In the genomic region with DNA sequence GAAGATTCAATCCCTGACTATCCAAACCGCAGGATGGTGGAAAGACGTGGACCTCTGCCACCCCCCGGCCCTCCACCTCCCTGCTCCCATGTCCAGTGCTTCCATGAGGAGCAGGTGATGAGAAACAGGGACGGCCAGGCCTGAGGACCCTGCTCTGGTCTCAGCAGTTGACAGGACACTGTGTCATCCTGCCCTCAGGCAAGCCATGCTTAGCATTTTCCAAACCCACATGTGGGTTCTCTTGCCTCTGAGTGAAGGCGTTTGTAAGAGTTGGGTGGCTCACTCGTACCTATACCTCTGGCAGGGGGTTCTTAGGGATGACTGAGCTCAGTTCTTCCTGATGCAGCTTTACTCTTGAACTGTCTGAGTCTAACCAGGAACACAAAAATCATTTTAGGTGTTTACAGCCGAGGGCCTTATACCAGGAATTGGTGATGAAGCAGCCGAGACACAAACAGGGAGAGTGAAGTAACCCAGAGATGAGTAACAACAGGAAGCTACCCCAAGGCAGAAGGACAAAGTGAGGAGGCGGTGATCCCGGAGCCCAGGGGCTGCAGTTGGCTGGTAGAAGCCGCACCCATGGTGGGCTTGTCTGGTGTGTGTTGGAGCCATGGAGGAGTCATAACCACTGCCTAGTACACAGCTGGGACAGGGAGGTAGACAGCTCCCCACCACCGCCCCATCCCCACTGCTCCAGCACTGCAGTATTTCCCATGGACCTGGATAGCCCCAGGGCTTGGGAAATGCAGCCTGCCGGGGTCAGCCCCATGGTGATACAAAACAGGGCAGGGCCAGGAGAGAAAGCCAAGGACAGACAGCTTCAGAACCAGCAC, we compare ENCODE assay signal across 12 cellular contexts. TPM values are rescaled to one million over a fixed set of nuclear protein-coding genes. Genes with fewer than 3 reads are reported as not detected.
DNase-seq lines count a peak whose midpoint lies in the region; ATAC-seq, FAIRE-seq and TF ChIP-seq lines count a peak whose summit lies in the region.
"Had no signal": no experiment of that assay in that cellular context is flagged by ENCODE, and none has a peak within 500 bp of the region (broad histone marks: within the 10 kb centered on the region; RNA-seq: fewer than 3 reads in every experiment).

No MANE protein-coding gene starts in this region.

- peak overlapping the region; percentile 39; the same call in 1 of the 2 replicates for H3K18ac ChIP-seq in H1 (ENCODE audit: extremely low read depth, low read length)

- H2BK20ac ChIP-seq in H1 (ENCODE audit: low read length) = peak overlapping the region; percentile 88; the same call in 1 of the 2 replicates

- peak overlapping the region; percentile 48 for H2AFZ ChIP-seq in PC-3 (ENCODE audit: low read length)
- no peak overlapping the region for H2AFZ ChIP-seq in H1 (ENCODE audit: low read length)

- no peak overlapping the region for H3K56ac ChIP-seq in H1 (replicated peaks; ENCODE audit: insufficient read length, low read depth, low read length)

- H3K9me3 ChIP-seq in PC-3 (ENCODE audit: low read length) (peaks cover 11% of the 10 kb centered on the region; the same call in 1 of the 2 replicates), H1 (ENCODE audit: insufficient read depth in 2 of 2, low read depth in 1 of 2, low read length in 1 of 2) (no peaks in the 10 kb centered on the region; a peak in 1 of 4 replicates)

- no peak overlapping the region for H3K14ac ChIP-seq in H1 (ENCODE audit: insufficient read length)

- no peak overlapping the region for H4K91ac ChIP-seq in H1 (replicated peaks; ENCODE audit: insufficient read length, low read length)

- ATAC-seq in PC-3 = peak; percentile 33
- ATAC-seq in GM21381 (IDR thresholded peaks at IDR 0.05; ENCODE audit: unreplicated experiment) = no peak

- no peak overlapping the region for H3K9ac ChIP-seq in PC-3 (ENCODE audit: low read length)
- no peak overlapping the region; a peak in 1 of 7 replicates for H3K9ac ChIP-seq in H1 (replicated peaks in 1 of 4; ENCODE audit: extremely low read depth in 1 of 4, low read depth in 3 of 4, low read length in 3 of 4)

- H2BK12ac ChIP-seq in H1 (ENCODE audit: low read depth, low read length) = peak overlapping the region; percentile 40; the same call in 1 of the 2 replicates

- DNase-seq in EL (peak; percentile 79), PC-3 (peak; percentile 81), H1 (ENCODE audit: low read depth in 1 of 2, low spot score in 2 of 2) (no peak), non-pigmented ciliary epithelial cell (ENCODE audit: low read depth) (peak; percentile 14), lower leg skin (ENCODE audit: low spot score in 2 of 2) (no peak), SKM-1 (lab: John Stamatoyannopoulos, UW; ENCODE audit: unreplicated experiment) (no peak), posterior vena cava (ENCODE audit: low spot score) (no peak)
- DNase-seq: activated T-cell treated with anti-CD3 and anti-CD28 coated beads, Interleukin-2, amount 50 U/mL, for 24 hours; cerebellar nuclear complex; NCI-H1048 had no signal

- H3K9me2 ChIP-seq in PC-3 (replicated peaks; ENCODE audit: low read length) = no peaks in the 10 kb centered on the region

- intact Hi-C loops in PC-3 (cut with micrococcal nuclease) = no loop called here
- intact Hi-C loops in lower leg skin (cut with DNase I; ENCODE audit: low total_unique reads) = loop anchor here (1.0 kb wide), 1 partner anchor 40 kb away; no protein-coding TSS in a partner anchor
- intact Hi-C loops in posterior vena cava (cut with DNase I) = loop anchor here in 1 of 2 donors (1.0 kb wide), 1 partner anchor 16 kb away; no protein-coding TSS in a partner anchor

- peaks cover 4% of the 10 kb centered on the region for H3F3A ChIP-seq in PC-3 (ENCODE audit: low read length, unreplicated experiment)

- no peaks in the 10 kb centered on the region for H3K79me1 ChIP-seq in H1 (ENCODE audit: low read depth, low read length)

- CTCF ChIA-PET in PC-3 (lab: Charles Lee) (interaction anchor here (0.5 kb wide), 1 partner anchor 61 kb away, joined by 3 read pairs; no protein-coding TSS in a partner anchor), H1 (lab: Charles Lee; ENCODE audit: partially characterized antibody) (interaction anchor here (0.7 to 49.1 kb wide), 12 partner anchors 10 to 105 kb away, joined by 3 to 1071 read pairs (median 7); a partner anchor contains a TSS)

- H3K79me2 ChIP-seq in PC-3 (ENCODE audit: low read length) = no peaks in the 10 kb centered on the region
- no peaks in the 10 kb centered on the region for H3K79me2 ChIP-seq in H1 (ENCODE audit: control insufficient read depth in 1 of 2, insufficient read depth in 2 of 2, low read length in 2 of 2)

- H3K27me3 ChIP-seq in PC-3 (ENCODE audit: low read length) (no peaks in the 10 kb centered on the region), H1 (replicated peaks in 1 of 4; ENCODE audit: control insufficient read depth in 3 of 4, extremely low read depth in 1 of 4, insufficient read depth in 3 of 4, low read length in 3 of 4) (no peaks in the 10 kb centered on the region; a peak in 1 of 7 replicates)

- no peak for FAIRE-seq in H1 (lab: Jason Lieb, UNC)
- FAIRE-seq: GM18507 had no signal

- WGBS in H1 (ENCODE audit: extremely low coverage in 1 of 2, insufficient coverage in 1 of 2, insufficient read length in 1 of 2, insufficient replicate concordance in 2 of 2, low coverage in 1 of 2, low lambda C conversion rate in 2 of 2, missing lambda C conversion rate in 1 of 2), 2 experiments = 87% methylated on average over 13 of the region's 13 CpGs; no CpG with 5 or more reads in 1 of the 2 experiments
- 70 to 71% methylated on average over 13 of the region's 13 CpGs for WGBS in lower leg skin, 2 donors

- BruUV-seq in PC-3 (replicated peaks; lab: Mats Ljungman, UMichigan) = no TSS peak

- H2BK15ac ChIP-seq in H1 (ENCODE audit: low read length) = 0 out of 2 replicates have a peak overlapping the region, but pooled peaks have one; percentile 0

- TF ChIP-seq POLR2A in H1 (IDR thresholded peaks at IDR 0.05; ENCODE audit: control extremely low read depth in 1 of 2, low read depth in 2 of 2, low read length in 2 of 2) (no peak), lower leg skin (IDR thresholded peaks at IDR 0.05) (no peak)

- H3K36me3 ChIP-seq in PC-3 (ENCODE audit: low read depth, low read length) (no peaks in the 10 kb centered on the region), H1 (ENCODE audit: control insufficient read depth in 2 of 4, insufficient read depth in 4 of 4, low read length in 3 of 4) (no peaks in the 10 kb centered on the region)

- TF ChIP-seq EP300 in H1 (IDR thresholded peaks at IDR 0.05; ENCODE audit: borderline replicate concordance in 1 of 2, low read depth in 2 of 2, low read length in 2 of 2) = no peak

- H3K4ac ChIP-seq in H1 (replicated peaks; ENCODE audit: insufficient read length, low read depth, low read length) = no peak overlapping the region

- no peak overlapping the region for H2BK120ac ChIP-seq in H1 (replicated peaks; ENCODE audit: low read depth, low read length)

- H3K4me2 ChIP-seq in PC-3 (ENCODE audit: low read length) (peak overlapping the region; percentile 52), H1 (ENCODE audit: insufficient read depth in 1 of 2, low read depth in 2 of 2, low read length in 2 of 2) (no peak overlapping the region)

- H4K20me1 ChIP-seq in PC-3 (ENCODE audit: low read length) (no peaks in the 10 kb centered on the region), H1 (replicated peaks in 1 of 2; ENCODE audit: control insufficient read depth in 1 of 2, insufficient read depth in 2 of 2, low read length in 2 of 2) (no peaks in the 10 kb centered on the region)

- TF ChIP-seq CTCF in PC-3 (conservative IDR thresholded peaks at IDR 0.05; ENCODE audit: low read depth, low read length) = no peak
- no peak for TF ChIP-seq CTCF in H1 (IDR thresholded peaks at IDR 0.05; ENCODE audit: control extremely low read depth in 1 of 3, insufficient read depth in 1 of 3, low read depth in 1 of 3, low read length in 3 of 3)
- no peak for TF ChIP-seq CTCF in lower leg skin (IDR thresholded peaks at IDR 0.05)

- no peak overlapping the region for H3K23ac ChIP-seq in H1 (ENCODE audit: insufficient read length)

- H3K23me2 ChIP-seq in H1 (ENCODE audit: low read depth, low read length) = no peaks in the 10 kb centered on the region

- no peak overlapping the region for H4K8ac ChIP-seq in H1 (ENCODE audit: extremely low read depth, insufficient read depth, low read length)

- no peak overlapping the region for H4K5ac ChIP-seq in H1 (ENCODE audit: insufficient read length, low read depth, low read length)

- H2AK5ac ChIP-seq in H1 (ENCODE audit: low read depth, low read length) = no peak overlapping the region

- peak overlapping the region; percentile 64 for H3K27ac ChIP-seq in PC-3 (ENCODE audit: low read length)
- no peak overlapping the region for H3K27ac ChIP-seq in H1 (ENCODE audit: low read depth, low read length)

- POLR2A ChIA-PET in PC-3 (lab: Charles Lee; ENCODE audit: unreplicated experiment) (no interaction called here), H1 (lab: Charles Lee; ENCODE audit: partially characterized antibody) (no interaction called here)

- peak overlapping the region; percentile 3; the same call in 1 of the 2 replicates for H2BK5ac ChIP-seq in H1 (ENCODE audit: low read depth, low read length)

- no peak for TF ChIP-seq RAD21 in H1 (IDR thresholded peaks at IDR 0.05 in 1 of 2, conservative IDR thresholded peaks at IDR 0.05 in 1 of 2; ENCODE audit: low read depth in 2 of 2, low read length in 2 of 2)

- H3K4me3 ChIP-seq in PC-3 (ENCODE audit: low read length) = peak overlapping the region; percentile 35; the same call in 1 of the 2 replicates
- no peak overlapping the region for H3K4me3 ChIP-seq in H1 (ENCODE audit: extremely low read depth in 1 of 4, insufficient read depth in 2 of 4, low read depth in 3 of 4, low read length in 4 of 4)
- H3K4me3 ChIP-seq in lower leg skin (ENCODE audit: low read depth, poor library complexity, severe bottlenecking) = no peak overlapping the region

- H3K4me1 ChIP-seq in PC-3 (ENCODE audit: insufficient read depth, low read length) (peaks cover 42% of the 10 kb centered on the region), H1 (replicated peaks in 1 of 4; ENCODE audit: control insufficient read depth in 3 of 4, insufficient read depth in 4 of 4, low read length in 3 of 4) (peaks cover 6 to 34% (median 17%) of the 10 kb centered on the region in 4 experiments)

RNA-seq across cellular contexts. Expression of a gene that starts 21.4 kb away (rescaled TPM):
- not detected in 2 replicates for total RNA-seq in PC-3 (2014; rRNA removed)
- total RNA-seq in H1 (2021; fragmentation: NEBNext Ultra II Directional; extraction: Animal tissue kit (Norgen Biotek cat#: 25700)) = not detected in 2 replicates
- not detected in 2 replicates for polyA plus RNA-seq in H1 (2011; rRNA removed)
- not detected for polyA plus RNA-seq in H1 (2011; cell fraction: cytosol; rRNA removed)
- not detected for polyA plus RNA-seq in H1 (2011; cell fraction: nucleus; rRNA removed)
- not detected in 4 replicates for polyA plus RNA-seq in H1 (2012, experiment 1 of 2)
- polyA plus RNA-seq in H1 (2012, experiment 2 of 2) = not detected
- not detected for polyA plus RNA-seq in H1 (2013, experiment 1 of 2)
- not detected for polyA plus RNA-seq in H1 (2013, experiment 2 of 2)
- polyA minus RNA-seq in H1 (2011; rRNA and poly(A)+ RNA removed) = not detected in 2 replicates
- not detected for polyA minus RNA-seq in H1 (2011; cell fraction: cytosol; rRNA and poly(A)+ RNA removed)
- not detected for polyA minus RNA-seq in H1 (2011; cell fraction: nucleus; rRNA and poly(A)+ RNA removed)
- total RNA-seq in lower leg skin = not detected
- not detected for total RNA-seq in posterior vena cava

RNA-seq across cellular contexts. Expression of a gene that starts 26.7 kb away (rescaled TPM):
- total RNA-seq in PC-3 (2014; rRNA removed) (1.4 and 3.9 TPM in 2 replicates), lower leg skin (1 to 10 TPM; 1.8 to 7.7 (median 5.3) TPM), posterior vena cava (1 to 10 TPM in 1 of 2 donors, under 1 TPM in 1; 0.32 to 1.3 TPM)
- 3.3 and 3.5 TPM in 2 replicates for total RNA-seq in H1 (2021; fragmentation: NEBNext Ultra II Directional; extraction: Animal tissue kit (Norgen Biotek cat#: 25700))
- polyA plus RNA-seq in H1 (2011; rRNA removed) = 6.7 and 12.2 TPM in 2 replicates
- polyA plus RNA-seq in H1 (2011; cell fraction: cytosol; rRNA removed) = 3.4 TPM
- polyA plus RNA-seq in H1 (2011; cell fraction: nucleus; rRNA removed) = 6.7 TPM
- polyA plus RNA-seq in H1 (2012, experiment 1 of 2) = 1.7 to 4.4 TPM (median 3.6 TPM) in 4 replicates
- polyA plus RNA-seq in H1 (2012, experiment 2 of 2) = 4.7 TPM
- 4.9 TPM for polyA plus RNA-seq in H1 (2013, experiment 1 of 2)
- polyA plus RNA-seq in H1 (2013, experiment 2 of 2) = 6.0 TPM
- 4.0 and 6.8 TPM in 2 replicates for polyA minus RNA-seq in H1 (2011; rRNA and poly(A)+ RNA removed)
- polyA minus RNA-seq in H1 (2011; cell fraction: cytosol; rRNA and poly(A)+ RNA removed) = 2.0 TPM
- 3.7 TPM for polyA minus RNA-seq in H1 (2011; cell fraction: nucleus; rRNA and poly(A)+ RNA removed)

RNA-seq across cellular contexts. Expression of a gene that starts 32.3 kb away (rescaled TPM):
- total RNA-seq in PC-3 (2014; rRNA removed) = not detected in 2 replicates
- not detected in 2 replicates for total RNA-seq in H1 (2021; fragmentation: NEBNext Ultra II Directional; extraction: Animal tissue kit (Norgen Biotek cat#: 25700))
- polyA plus RNA-seq in H1 (2011; rRNA removed) = 0.57 and 1.0 TPM in 2 replicates
- polyA plus RNA-seq in H1 (2011; cell fraction: cytosol; rRNA removed) = 0.66 TPM
- polyA plus RNA-seq in H1 (2011; cell fraction: nucleus; rRNA removed) = 2.8 TPM
- polyA plus RNA-seq in H1 (2012, experiment 1 of 2) = 0.30 to 1.2 TPM (median 0.59 TPM) in 4 replicates
- polyA plus RNA-seq in H1 (2012, experiment 2 of 2) = 0.12 TPM
- 0.14 TPM for polyA plus RNA-seq in H1 (2013, experiment 1 of 2)
- 0.13 TPM for polyA plus RNA-seq in H1 (2013, experiment 2 of 2)
- 0.37 TPM in 1 of 2 replicates, not detected in the other for polyA minus RNA-seq in H1 (2011; rRNA and poly(A)+ RNA removed)
- not detected for polyA minus RNA-seq in H1 (2011; cell fraction: cytosol; rRNA and poly(A)+ RNA removed)
- polyA minus RNA-seq in H1 (2011; cell fraction: nucleus; rRNA and poly(A)+ RNA removed) = not detected
- 100 to 1,000 TPM in 2 of 4 donors, 10 to 100 TPM in 2; 80.5 to 188 (median 107) TPM for total RNA-seq in lower leg skin
- total RNA-seq in posterior vena cava = 10 to 100 TPM; 26.7 to 30.3 TPM

Comparison
In these comparisons a context has a peak if more than half of its experiments do, and no peak if none do; other contexts are left out.
1. DNase-seq: peak in EL (single experiment), PC-3 (single experiment) and non-pigmented ciliary epithelial cell (single experiment); none in H1 (0 of 2), lower leg skin (0 of 2), SKM-1 (single experiment) and posterior vena cava (single experiment).
2. RNA of a gene that starts 32.3 kb away (total RNA-seq): 80.5 to 188 TPM in lower leg skin and 26.7 to 30.3 TPM in posterior vena cava; not detected in H1 and not detected in PC-3; every median in the first group is over 10 times any median in the second.